In the genomic region with DNA sequence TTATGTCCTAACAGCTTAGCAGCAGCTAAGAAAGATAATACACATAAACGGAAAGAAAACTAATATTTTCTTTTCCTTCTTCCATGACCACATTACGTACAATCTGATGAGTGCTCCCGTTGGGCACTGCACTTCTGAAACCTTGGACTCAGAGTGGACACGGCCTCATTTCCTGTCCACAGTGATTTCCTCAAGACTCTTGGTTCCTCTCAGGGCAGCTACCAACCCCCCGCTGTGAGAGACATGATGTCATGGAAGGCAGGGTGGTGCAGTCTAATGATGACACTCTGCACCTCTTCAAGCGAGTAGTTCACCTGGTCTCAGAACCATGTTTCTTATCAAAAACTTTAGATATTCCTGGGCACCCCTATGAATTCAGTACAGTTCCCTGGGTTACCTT, we compare ENCODE assay signal across 16 cellular contexts.
DNase-seq lines count a peak whose midpoint lies in the region; ATAC-seq, FAIRE-seq and TF ChIP-seq lines count a peak whose summit lies in the region.
"Had no signal": no experiment of that assay in that cellular context is flagged by ENCODE, and none has a peak within 500 bp of the region (broad histone marks: within the 10 kb centered on the region; RNA-seq: fewer than 3 reads in every experiment).

No MANE protein-coding gene starts in this region.

- H4K20me1 ChIP-seq in endothelial cell of umbilical vein (replicated peaks; ENCODE audit: control insufficient read depth, extremely low read depth, insufficient read depth, low read length): no peaks in the 10 kb centered on the region
- H4K20me1 ChIP-seq: BLaER1 treated with 17β-estradiol and CSF1 and Interleukin-3, amounts not matched to agents 10 nM and 100 nM had no signal

- TF ChIP-seq POLR2A in endothelial cell of umbilical vein (IDR thresholded peaks at IDR 0.05; ENCODE audit: low read depth, low read length): no peak

- H3K79me2 ChIP-seq in endothelial cell of umbilical vein (ENCODE audit: control insufficient read depth, insufficient read depth, low read length) (no peaks in the 10 kb centered on the region), mesendoderm (ENCODE audit: control insufficient read depth, insufficient read depth, low read length) (no peaks in the 10 kb centered on the region)

- H3K4me1 ChIP-seq in endothelial cell of umbilical vein (ENCODE audit: control insufficient read depth, extremely low read depth, insufficient read depth, low read length): peaks cover 12% of the 10 kb centered on the region
- H3K4me1 ChIP-seq in mesendoderm (ENCODE audit: control insufficient read depth, low read depth, low read length): no peaks in the 10 kb centered on the region
- H3K4me1 ChIP-seq in upper lobe of right lung: peaks cover 2% of the 10 kb centered on the region

- H3K18ac ChIP-seq in mesendoderm (ENCODE audit: low read length): no peak overlapping the region

- POLR2A ChIA-PET in activated naive CD8-positive, alpha-beta T cell treated with anti-CD3 and anti-CD28 coated beads, Interleukin-2, amount 10 ng/mL, durations not matched to agents 7 days and 5 days (lab: Charles Lee): no interaction called here
- POLR2A ChIA-PET in endothelial cell of umbilical vein (lab: Charles Lee): no interaction called here

- H3K27ac ChIP-seq in endothelial cell of umbilical vein (ENCODE audit: insufficient read depth, low read depth, low read length) (peak overlapping the region; percentile 44), mesendoderm (ENCODE audit: low read depth, low read length) (no peak overlapping the region), upper lobe of right lung (no peak overlapping the region)
- H3K27ac ChIP-seq: 22Rv1, KMS-11 had no signal

- H3K27ac Mint-ChIP-seq in activated naive CD8-positive, alpha-beta T cell treated with anti-CD3 and anti-CD28 coated beads, Interleukin-2, amount 10 ng/mL, durations not matched to agents 7 days and 5 days: peak overlapping the region; percentile 50
- H3K27ac Mint-ChIP-seq in activated naive CD8-positive, alpha-beta T cell treated with anti-CD3 and anti-CD28 coated beads for 36 hours: no peak overlapping the region
- H3K27ac Mint-ChIP-seq: activated CD4-positive, alpha-beta memory T cell treated with anti-CD3 and anti-CD28 coated beads, Interleukin-2, amount 10 ng/mL, durations not matched to agents 7 days and 5 days had no signal

- H2AK5ac ChIP-seq in mesendoderm (ENCODE audit: low read length): no peak overlapping the region

- H2BK120ac ChIP-seq in mesendoderm (ENCODE audit: low read depth, low read length): no peak overlapping the region

- intact Hi-C loops in endothelial cell of umbilical vein (cut with micrococcal nuclease): no loop called here
- intact Hi-C loops in upper lobe of right lung (cut with DNase I): no loop called here
- intact Hi-C loops in posterior cingulate gyrus (cut with DNase I): loop anchor here (10.0 kb wide), 1 partner anchor 152 kb away; no protein-coding TSS in a partner anchor

- CTCF ChIA-PET in endothelial cell of umbilical vein (lab: Charles Lee): interaction anchor here (0.7 to 3.3 kb wide), 8 partner anchors 20 to 1243 kb away, joined by 3 to 21 read pairs (median 5); a partner anchor contains a TSS

- H3K36me3 Mint-ChIP-seq in activated naive CD8-positive, alpha-beta T cell treated with anti-CD3 and anti-CD28 coated beads, Interleukin-2, amount 10 ng/mL, durations not matched to agents 7 days and 5 days: no peaks in the 10 kb centered on the region
- no peaks in the 10 kb centered on the region for H3K36me3 Mint-ChIP-seq in activated naive CD8-positive, alpha-beta T cell treated with anti-CD3 and anti-CD28 coated beads for 36 hours

- H3K4me3 ChIP-seq in endothelial cell of umbilical vein (replicated peaks in 1 of 3; ENCODE audit: insufficient read depth in 1 of 3, low read depth in 1 of 3, low read length in 3 of 3) (no peak overlapping the region), mesendoderm (ENCODE audit: low read length) (no peak overlapping the region), upper lobe of right lung (no peak overlapping the region)
- H3K4me3 ChIP-seq: BLaER1 treated with 17β-estradiol and CSF1 and Interleukin-3, amounts not matched to agents 10 nM and 100 nM had no signal

- no peak overlapping the region for H3K23ac ChIP-seq in mesendoderm (ENCODE audit: low read length)

- ATAC-seq in activated naive CD8-positive, alpha-beta T cell treated with anti-CD3 and anti-CD28 coated beads, Interleukin-2, amount 10 ng/mL, durations not matched to agents 7 days and 5 days (ENCODE audit: low read depth): no peak
- ATAC-seq in upper lobe of right lung: peak; percentile 79

- H3K36me3 ChIP-seq in endothelial cell of umbilical vein (ENCODE audit: control insufficient read depth in 2 of 2, extremely low read depth in 1 of 2, insufficient read depth in 2 of 2, low read length in 2 of 2): peaks cover 6 to 26% of the 10 kb centered on the region in 2 experiments
- peaks cover 2% of the 10 kb centered on the region for H3K36me3 ChIP-seq in mesendoderm (ENCODE audit: control insufficient read depth, insufficient read depth, low read length)
- H3K36me3 ChIP-seq in upper lobe of right lung: peaks cover 44% of the 10 kb centered on the region

- H3K4me2 ChIP-seq in endothelial cell of umbilical vein (ENCODE audit: insufficient read depth, low read length) (peak overlapping the region; percentile 19), mesendoderm (ENCODE audit: low read length) (no peak overlapping the region)
- H3K4me2 ChIP-seq: KMS-11 had no signal

- H3K4ac ChIP-seq in mesendoderm (ENCODE audit: low read depth, low read length): no peak overlapping the region

- H3K9me1 ChIP-seq in endothelial cell of umbilical vein (replicated peaks; ENCODE audit: control insufficient read depth, extremely low read depth, insufficient read depth, low read length): no peaks in the 10 kb centered on the region

- H3K9me3 ChIP-seq in endothelial cell of umbilical vein (replicated peaks; ENCODE audit: control insufficient read depth, insufficient read depth, low read length) (no peaks in the 10 kb centered on the region), upper lobe of right lung (no peaks in the 10 kb centered on the region)

- no peaks in the 10 kb centered on the region for H3K9me3 Mint-ChIP-seq in activated naive CD8-positive, alpha-beta T cell treated with anti-CD3 and anti-CD28 coated beads, Interleukin-2, amount 10 ng/mL, durations not matched to agents 7 days and 5 days
- H3K9me3 Mint-ChIP-seq in activated naive CD8-positive, alpha-beta T cell treated with anti-CD3 and anti-CD28 coated beads for 36 hours: peaks cover 3% of the 10 kb centered on the region
- H3K9me3 Mint-ChIP-seq: activated CD4-positive, alpha-beta memory T cell treated with anti-CD3 and anti-CD28 coated beads, Interleukin-2, amount 10 ng/mL, durations not matched to agents 7 days and 5 days had no signal

- no peak overlapping the region for H4K5ac ChIP-seq in mesendoderm (ENCODE audit: low read length)

- H3K4me3 Mint-ChIP-seq in activated naive CD8-positive, alpha-beta T cell treated with anti-CD3 and anti-CD28 coated beads, Interleukin-2, amount 10 ng/mL, durations not matched to agents 7 days and 5 days: no peak overlapping the region
- no peak overlapping the region for H3K4me3 Mint-ChIP-seq in activated naive CD8-positive, alpha-beta T cell treated with anti-CD3 and anti-CD28 coated beads for 36 hours
- H3K4me3 Mint-ChIP-seq: activated CD4-positive, alpha-beta memory T cell treated with anti-CD3 and anti-CD28 coated beads, Interleukin-2, amount 10 ng/mL, durations not matched to agents 7 days and 5 days had no signal

- dilution Hi-C loops in endothelial cell of umbilical vein (cut with MboI; ENCODE audit: extremely low pct_ligation_motif_present, low sequenced_read_pairs): no loop called here

- H3K79me1 ChIP-seq in mesendoderm (ENCODE audit: low read length): no peaks in the 10 kb centered on the region

- H3K4me1 Mint-ChIP-seq in activated naive CD8-positive, alpha-beta T cell treated with anti-CD3 and anti-CD28 coated beads, Interleukin-2, amount 10 ng/mL, durations not matched to agents 7 days and 5 days: no peaks in the 10 kb centered on the region
- H3K4me1 Mint-ChIP-seq in activated naive CD8-positive, alpha-beta T cell treated with anti-CD3 and anti-CD28 coated beads for 36 hours: no peaks in the 10 kb centered on the region
- H3K4me1 Mint-ChIP-seq: activated CD4-positive, alpha-beta memory T cell treated with anti-CD3 and anti-CD28 coated beads, Interleukin-2, amount 10 ng/mL, durations not matched to agents 7 days and 5 days had no signal

- no peak for FAIRE-seq in endothelial cell of umbilical vein (lab: Jason Lieb, UNC)
- no peak for FAIRE-seq in D721Med (lab: Jason Lieb, UNC)
- FAIRE-seq: endometrium had no signal

- peak overlapping the region; percentile 17 for H3K9ac ChIP-seq in endothelial cell of umbilical vein (replicated peaks; ENCODE audit: extremely low read depth, insufficient read depth, low read length)
- H3K9ac ChIP-seq in mesendoderm (ENCODE audit: low read length): no peak overlapping the region
- H3K9ac ChIP-seq: BLaER1 treated with 17β-estradiol and CSF1 and Interleukin-3, amounts not matched to agents 10 nM and 100 nM; KMS-11 had no signal

- H4K8ac ChIP-seq in mesendoderm (ENCODE audit: low read depth, low read length): no peak overlapping the region

- no CpG with 5 or more reads among the region's 6 CpGs for WGBS in mesendoderm (ENCODE audit: extremely low coverage, insufficient coverage, low lambda C conversion rate)

- no peak overlapping the region for H3K56ac ChIP-seq in mesendoderm (ENCODE audit: low read length)

- H3K27me3 Mint-ChIP-seq in activated naive CD8-positive, alpha-beta T cell treated with anti-CD3 and anti-CD28 coated beads, Interleukin-2, amount 10 ng/mL, durations not matched to agents 7 days and 5 days: peaks cover 2% of the 10 kb centered on the region
- no peaks in the 10 kb centered on the region for H3K27me3 Mint-ChIP-seq in activated naive CD8-positive, alpha-beta T cell treated with anti-CD3 and anti-CD28 coated beads for 36 hours

- no peak for DNase-seq in activated naive CD8-positive, alpha-beta T cell treated with anti-CD3 and anti-CD28 coated beads, Interleukin-2, amount 10 ng/mL, durations not matched to agents 7 days and 5 days
- DNase-seq in activated naive CD8-positive, alpha-beta T cell treated with anti-CD3 and anti-CD28 coated beads for 36 hours: no peak
- DNase-seq in endothelial cell of umbilical vein (ENCODE audit: low read depth, low spot score) (peak; percentile 57), mesendoderm (peak; percentile 34), upper lobe of right lung (no peak), NCI-H2081 (lab: John Stamatoyannopoulos, UW) (no peak), posterior cingulate gyrus (no peak), D721Med (ENCODE audit: insufficient read length, low spot score) (no peak)
- DNase-seq: activated CD4-positive, alpha-beta memory T cell treated with anti-CD3 and anti-CD28 coated beads, Interleukin-2, amount 10 ng/mL, durations not matched to agents 7 days and 5 days; DMS53; NCI-H2171 treated with DMSO at 0.1 percent for 48 hours; NCI-H82 had no signal

- BruUV-seq in endothelial cell of umbilical vein (replicated peaks; lab: Mats Ljungman, UMichigan): no TSS peak

- H3K27me3 ChIP-seq in endothelial cell of umbilical vein (ENCODE audit: control insufficient read depth in 2 of 2, insufficient read depth in 2 of 2, low read length in 2 of 2) (no peaks in the 10 kb centered on the region), mesendoderm (ENCODE audit: insufficient read depth, low read length, poor library complexity) (no peaks in the 10 kb centered on the region), upper lobe of right lung (no peaks in the 10 kb centered on the region)
- H3K27me3 ChIP-seq: BLaER1 treated with 17β-estradiol and CSF1 and Interleukin-3, amounts not matched to agents 10 nM and 100 nM had no signal

- no peak overlapping the region for H2AFZ ChIP-seq in endothelial cell of umbilical vein (ENCODE audit: low read depth, low read length)

- no peak for TF ChIP-seq CTCF in endothelial cell of umbilical vein (IDR thresholded peaks at IDR 0.05; ENCODE audit: extremely low read depth in 1 of 2, insufficient read depth in 1 of 2, low read depth in 1 of 2, low read length in 2 of 2)
- no peak for TF ChIP-seq CTCF in upper lobe of right lung (IDR thresholded peaks at IDR 0.05)
- no peak for TF ChIP-seq CTCF in D721Med (IDR thresholded peaks at IDR 0.05; ENCODE audit: insufficient read depth, missing control alignments)

- H2BK5ac ChIP-seq in mesendoderm (ENCODE audit: low read length): no peak overlapping the region

- no peak overlapping the region for H2BK15ac ChIP-seq in mesendoderm (replicated peaks; ENCODE audit: low read depth)

Comparison
In these comparisons a context has a peak if more than half of its experiments do, and no peak if none do; other contexts are left out.
1. DNase-seq: peak in endothelial cell of umbilical vein (single experiment) and mesendoderm (single experiment); none in activated naive CD8-positive, alpha-beta T cell treated with anti-CD3 and anti-CD28 coated beads, Interleukin-2, amount 10 ng/mL, durations not matched to agents 7 days and 5 days (single experiment), activated naive CD8-positive, alpha-beta T cell treated with anti-CD3 and anti-CD28 coated beads for 36 hours (single experiment), upper lobe of right lung (single experiment), NCI-H2081 (0 of 2), posterior cingulate gyrus (0 of 10) and D721Med (single experiment).